ENCODE assay signal across 14 cellular contexts in genomic region chr3:77815467-77815866, GRCh38.
DNase-seq lines count a peak whose midpoint lies in the region; ATAC-seq, FAIRE-seq and TF ChIP-seq lines count a peak whose summit lies in the region.
"Had no signal": no experiment of that assay in that cellular context is flagged by ENCODE, and none has a peak within 500 bp of the region (broad histone marks: within the 10 kb centered on the region; RNA-seq: fewer than 3 reads in every experiment).

No MANE protein-coding gene starts in this region.

- H3K4me3 Mint-ChIP-seq in endothelial cell (ENCODE audit: unreplicated experiment) = no peak overlapping the region
- H3K4me3 Mint-ChIP-seq in activated T-helper 2 cell treated with anti-CD3 and anti-CD28 coated beads, Interferon-gamma antibody, Interleukin-2, Interleukin-4, amounts not matched to agents 10 μg/mL and 5 μg/mL and 100 μg/mL, durations not matched to agents 14 hours and 24 hours and 36 hours (ENCODE audit: low read depth) = no peak overlapping the region

- H3K36me3 ChIP-seq in HepG2 (replicated peaks in 1 of 2; ENCODE audit: control insufficient read depth in 1 of 2, insufficient read depth in 2 of 2, low read length in 2 of 2) = no peaks in the 10 kb centered on the region
- no peaks in the 10 kb centered on the region for H3K36me3 ChIP-seq in right lobe of liver
- H3K36me3 ChIP-seq in NT2/D1 (ENCODE audit: insufficient read depth, insufficient read length, low read length) = no peaks in the 10 kb centered on the region

- FAIRE-seq in HepG2 (lab: Jason Lieb, UNC) = no peak
- FAIRE-seq in urothelium cell line (lab: Jason Lieb, UNC) = no peak
- FAIRE-seq: colon, frontal cortex had no signal

- no peaks in the 10 kb centered on the region for H4K20me1 ChIP-seq in HepG2 (ENCODE audit: insufficient read depth, low read length)

- H3K4me1 ChIP-seq in HepG2 (ENCODE audit: insufficient read depth, low read length) = no peaks in the 10 kb centered on the region
- no peaks in the 10 kb centered on the region for H3K4me1 ChIP-seq in right lobe of liver
- H3K4me1 ChIP-seq in NT2/D1 (ENCODE audit: insufficient read depth, insufficient read length) = no peaks in the 10 kb centered on the region

- no peaks in the 10 kb centered on the region for H3K27me3 ChIP-seq in HepG2 (ENCODE audit: control insufficient read depth in 1 of 2, insufficient read depth in 2 of 2, low read length in 2 of 2)
- no peaks in the 10 kb centered on the region for H3K27me3 ChIP-seq in right lobe of liver
- no peaks in the 10 kb centered on the region for H3K27me3 ChIP-seq in NT2/D1 (ENCODE audit: insufficient read depth, insufficient read length)

- BruUV-seq in HepG2 (replicated peaks; lab: Mats Ljungman, UMichigan) = no TSS peak

- no peak overlapping the region for H2AFZ ChIP-seq in HepG2 (ENCODE audit: low read length)

- no peak overlapping the region for H3K4me2 ChIP-seq in HepG2 (ENCODE audit: low read depth, low read length)

- peaks cover 7% of the 10 kb centered on the region for H3K36me3 Mint-ChIP-seq in endothelial cell (ENCODE audit: low read depth, unreplicated experiment)
- no peaks in the 10 kb centered on the region for H3K36me3 Mint-ChIP-seq in activated T-helper 2 cell treated with anti-CD3 and anti-CD28 coated beads, Interferon-gamma antibody, Interleukin-2, Interleukin-4, amounts not matched to agents 10 μg/mL and 5 μg/mL and 100 μg/mL, durations not matched to agents 14 hours and 24 hours and 36 hours (ENCODE audit: low read depth)

- POLR2A ChIA-PET in HepG2 (lab: Yijun Ruan, JAX) = no interaction called here

- peaks cover 13% of the 10 kb centered on the region for H3K4me1 Mint-ChIP-seq in endothelial cell (ENCODE audit: unreplicated experiment)
- no peaks in the 10 kb centered on the region for H3K4me1 Mint-ChIP-seq in activated T-helper 2 cell treated with anti-CD3 and anti-CD28 coated beads, Interferon-gamma antibody, Interleukin-2, Interleukin-4, amounts not matched to agents 10 μg/mL and 5 μg/mL and 100 μg/mL, durations not matched to agents 14 hours and 24 hours and 36 hours (ENCODE audit: low read depth)

- TF ChIP-seq CTCF in HepG2 (CRISPR knock-in tag; IDR thresholded peaks at IDR 0.05) = peak; percentile 31; the same call in 1 of the 2 replicates
- no peak for TF ChIP-seq CTCF in right lobe of liver (IDR thresholded peaks at IDR 0.05)
- peak; percentile 18 for TF ChIP-seq CTCF in endothelial cell (IDR thresholded peaks at IDR 0.05; ENCODE audit: unreplicated experiment)

- H3K9me3 ChIP-seq in HepG2 (ENCODE audit: low read length) (no peaks in the 10 kb centered on the region), right lobe of liver (no peaks in the 10 kb centered on the region), NT2/D1 (ENCODE audit: insufficient read depth, low read length) (no peaks in the 10 kb centered on the region)

- peak; percentile 70 for ATAC-seq in HepG2
- ATAC-seq in right lobe of liver = no peak
- no peak for ATAC-seq in GM21367 (IDR thresholded peaks at IDR 0.05; ENCODE audit: unreplicated experiment)

- no peak overlapping the region for H3K9ac ChIP-seq in HepG2 (ENCODE audit: insufficient read depth, low read depth, low read length)
- no peak overlapping the region for H3K9ac ChIP-seq in NT2/D1 (ENCODE audit: insufficient read length, low read depth)

- no peaks in the 10 kb centered on the region for H3K9me3 Mint-ChIP-seq in endothelial cell (ENCODE audit: unreplicated experiment)
- peaks cover 12% of the 10 kb centered on the region for H3K9me3 Mint-ChIP-seq in activated T-helper 2 cell treated with anti-CD3 and anti-CD28 coated beads, Interferon-gamma antibody, Interleukin-2, Interleukin-4, amounts not matched to agents 10 μg/mL and 5 μg/mL and 100 μg/mL, durations not matched to agents 14 hours and 24 hours and 36 hours

- TF ChIP-seq EP300 in HepG2 (IDR thresholded peaks at IDR 0.05; ENCODE audit: low read depth in 2 of 2, low read length in 2 of 2) (no peak), HepG2 (CRISPR knock-in tag; IDR thresholded peaks at IDR 0.05; ENCODE audit: borderline replicate concordance) (no peak)

- H3K4me3 ChIP-seq in HepG2 (replicated peaks in 1 of 3; ENCODE audit: insufficient read depth in 1 of 3, low read depth in 2 of 3, low read length in 3 of 3) (no peak overlapping the region), right lobe of liver (no peak overlapping the region), NT2/D1 (ENCODE audit: insufficient read length, low read depth) (no peak overlapping the region)

- H3K27ac ChIP-seq in HepG2 (ENCODE audit: extremely low read length, insufficient read depth, low read length) (no peak overlapping the region), right lobe of liver (no peak overlapping the region)
- H3K27ac ChIP-seq: HL-60 had no signal

- CTCF ChIA-PET in HepG2 (lab: Yijun Ruan, JAX; ENCODE audit: low intra/inter-chr PET ratio, low total read pairs) = no interaction called here

- TF ChIP-seq POLR2A in HepG2 (IDR thresholded peaks at IDR 0.05; ENCODE audit: insufficient read depth in 1 of 2, low read depth in 2 of 2, low read length in 2 of 2) (no peak), right lobe of liver (IDR thresholded peaks at IDR 0.05) (no peak)

- WGBS in HepG2 (ENCODE audit: low lambda C conversion rate) = 0% methylated on average over 2 of the region's 2 CpGs
- 33% methylated on average over 2 of the region's 2 CpGs for WGBS in right lobe of liver (ENCODE audit: insufficient coverage, low coverage, low lambda C conversion rate, missing lambda C conversion rate)

- H3K27me3 Mint-ChIP-seq in endothelial cell (ENCODE audit: unreplicated experiment) = no peaks in the 10 kb centered on the region
- H3K27me3 Mint-ChIP-seq in activated T-helper 2 cell treated with anti-CD3 and anti-CD28 coated beads, Interferon-gamma antibody, Interleukin-2, Interleukin-4, amounts not matched to agents 10 μg/mL and 5 μg/mL and 100 μg/mL, durations not matched to agents 14 hours and 24 hours and 36 hours (ENCODE audit: low read depth) = no peaks in the 10 kb centered on the region

- no peaks in the 10 kb centered on the region for H3K79me2 ChIP-seq in HepG2 (ENCODE audit: insufficient read depth, low read length)

- intact Hi-C loops in HepG2 (cut with micrococcal nuclease; ENCODE audit: unreplicated experiment) (loop anchor here (2.0 kb wide), 1 partner anchor 777 kb away; no protein-coding TSS in a partner anchor), right lobe of liver (cut with DNase I) (no loop called here)
- intact Hi-C loops in activated T-helper 2 cell treated with anti-CD3 and anti-CD28 coated beads, Interferon-gamma antibody, Interleukin-2, Interleukin-4, amounts not matched to agents 10 μg/mL and 5 μg/mL and 100 μg/mL, durations not matched to agents 14 hours and 24 hours and 36 hours (cut with micrococcal nuclease) = no loop called here

- in situ Hi-C loops in HepG2 (cut with HindIII; ENCODE audit: extremely low pct_ligation_motif_present, low pct_unique_long_range_greater_than_20kb) = no loop called here

- no peak overlapping the region for H3K27ac Mint-ChIP-seq in endothelial cell (ENCODE audit: unreplicated experiment)
- H3K27ac Mint-ChIP-seq in activated T-helper 2 cell treated with anti-CD3 and anti-CD28 coated beads, Interferon-gamma antibody, Interleukin-2, Interleukin-4, amounts not matched to agents 10 μg/mL and 5 μg/mL and 100 μg/mL, durations not matched to agents 14 hours and 24 hours and 36 hours = no peak overlapping the region

- no peak for TF ChIP-seq RAD21 in HepG2 (CRISPR knock-in tag; IDR thresholded peaks at IDR 0.05)

- DNase-seq in HepG2 (ENCODE audit: low spot score) (peak; percentile 1), right lobe of liver (no peak), NT2/D1 (ENCODE audit: low read depth, low spot score) (peak; percentile 16), endothelial cell (ENCODE audit: low spot score) (peak; percentile 33), urothelium cell line (ENCODE audit: low spot score) (peak; percentile 8), amygdala (lab: John Stamatoyannopoulos, UW) (no peak)
- no peak for DNase-seq in activated T-helper 2 cell treated with anti-CD3 and anti-CD28 coated beads, Interferon-gamma antibody, Interleukin-2, Interleukin-4, amounts not matched to agents 10 μg/mL and 5 μg/mL and 100 μg/mL, durations not matched to agents 14 hours and 24 hours and 36 hours (ENCODE audit: low spot score)
- DNase-seq: activated naive CD4-positive, alpha-beta T cell; NCI-H1694 treated with DMSO at 0.1 percent for 48 hours; substantia nigra had no signal

TF ChIP-seq in HepG2, 621 proteins besides CTCF, POLR2A, EP300 and RAD21:
- TF ChIP-seq ZNF552 (CRISPR knock-in tag; IDR thresholded peaks at IDR 0.05; ENCODE audit: borderline replicate concordance) (no peak), SRSF9 (IDR thresholded peaks at IDR 0.05; ENCODE audit: borderline replicate concordance, insufficient read depth, low read depth, low read length, poor library complexity, severe bottlenecking) (no peak), ZMYM3 (CRISPR knock-in tag; IDR thresholded peaks at IDR 0.05) (no peak), STAG1 (CRISPR knock-in tag; IDR thresholded peaks at IDR 0.05) (peak; percentile 43; the same call in 1 of the 2 replicates)

Comparison
In these comparisons a context has a peak if more than half of its experiments do, and no peak if none do; other contexts are left out.
1. DNase-seq: peak in HepG2 (single experiment), NT2/D1 (single experiment), endothelial cell (single experiment) and urothelium cell line (single experiment); none in right lobe of liver (0 of 3), amygdala (0 of 56) and activated T-helper 2 cell treated with anti-CD3 and anti-CD28 coated beads, Interferon-gamma antibody, Interleukin-2, Interleukin-4, amounts not matched to agents 10 μg/mL and 5 μg/mL and 100 μg/mL, durations not matched to agents 14 hours and 24 hours and 36 hours (single experiment).
2. CTCF ChIP-seq: peak in HepG2 (single experiment) and endothelial cell (single experiment); none in right lobe of liver (0 of 4).